ENCODE assay signal across 18 cellular contexts in the genomic region with DNA sequence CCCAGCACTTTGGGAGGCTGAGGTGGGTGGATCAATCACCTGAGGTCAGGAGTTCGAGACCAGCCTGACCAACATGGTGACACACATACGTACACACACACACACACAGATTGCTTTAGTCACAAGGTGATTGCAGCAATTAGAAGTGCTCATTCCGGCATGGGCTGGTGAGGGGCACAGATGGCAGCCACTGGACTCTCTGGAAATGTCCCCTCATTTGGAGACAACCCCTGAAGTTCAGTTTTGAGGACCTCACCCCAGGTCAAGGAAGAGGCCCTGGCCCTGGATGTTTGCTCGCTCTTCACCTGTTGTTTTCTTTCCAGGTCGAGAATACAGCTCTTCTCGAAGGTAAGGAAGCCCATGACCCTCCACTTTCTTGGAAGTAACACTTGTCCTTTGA. TPM values are rescaled to one million over a fixed set of nuclear protein-coding genes. Genes with fewer than 3 reads are reported as not detected.
A peak's percentile ranks its signal among the peaks of the same experiment; 100 is the strongest.
DNase-seq lines count a peak whose midpoint lies in the region; ATAC-seq, FAIRE-seq and TF ChIP-seq lines count a peak whose summit lies in the region.
"Had no signal": no experiment of that assay in that cellular context is flagged by ENCODE, and none has a peak within 500 bp of the region (broad histone marks: within the 10 kb centered on the region; RNA-seq: fewer than 3 reads in every experiment).

No MANE protein-coding gene starts in this region.

- H3K4me2 ChIP-seq in SU-DHL-6 (ENCODE audit: low read depth, low read length, poor library complexity, severe bottlenecking): no peak overlapping the region

- peaks cover 21% of the 10 kb centered on the region for H3K79me2 ChIP-seq in SU-DHL-6 (ENCODE audit: insufficient read depth, low read length)

- H3K36me3 Mint-ChIP-seq in MCF 10A (ENCODE audit: insufficient read depth, unreplicated experiment) (peaks cover 57% of the 10 kb centered on the region), memory B cell (peaks cover 21% of the 10 kb centered on the region)

- H3K9me2 ChIP-seq in SU-DHL-6 (replicated peaks; ENCODE audit: insufficient read depth, low read length): no peaks in the 10 kb centered on the region

- H3K4me1 ChIP-seq in breast epithelium (peaks cover 10 to 34% of the 10 kb centered on the region in 2 donors), Peyer's patch (peaks cover 0 to 8% (median under 1%) of the 10 kb centered on the region in 4 donors), pancreas (no peaks in the 10 kb centered on the region)
- H3K4me1 ChIP-seq: SJSA1 had no signal

- H3K27ac ChIP-seq in breast epithelium (peak overlapping the region; percentile 66 to 87), SU-DHL-6 (ENCODE audit: low read depth, low read length) (peak overlapping the region; percentile 16; the same call in 1 of the 2 replicates), Peyer's patch (no peak overlapping the region), pancreas (no peak overlapping the region)
- H3K27ac ChIP-seq: C4-2B, SJSA1 had no signal

- H3K27ac Mint-ChIP-seq in MCF 10A (ENCODE audit: low read depth, unreplicated experiment): no peak overlapping the region
- H3K27ac Mint-ChIP-seq in memory B cell: peak overlapping the region; percentile 37

- H3K9ac ChIP-seq in SU-DHL-6 (ENCODE audit: low read length): no peak overlapping the region

- peaks cover 19% of the 10 kb centered on the region for H3F3A ChIP-seq in SU-DHL-6 (ENCODE audit: insufficient read depth)

- TF ChIP-seq POLR2A in breast epithelium (IDR thresholded peaks at IDR 0.05): no peak
- TF ChIP-seq POLR2A in Peyer's patch (IDR thresholded peaks at IDR 0.05): no peak

- no peak overlapping the region for H3K4me3 ChIP-seq in breast epithelium
- H3K4me3 ChIP-seq in SU-DHL-6 (ENCODE audit: insufficient read depth, low read length, poor library complexity, severe bottlenecking): no peak overlapping the region
- no peak overlapping the region for H3K4me3 ChIP-seq in Peyer's patch
- H3K4me3 ChIP-seq in pancreas: no peak overlapping the region
- H3K4me3 ChIP-seq: SJSA1 had no signal

- H2AFZ ChIP-seq in SU-DHL-6 (ENCODE audit: low read depth, low read length, severe bottlenecking): no peak overlapping the region

- intact Hi-C loops in breast epithelium (cut with DNase I; ENCODE audit: low total_unique reads): no loop called here
- intact Hi-C loops in MCF 10A (cut with micrococcal nuclease): no loop called here
- intact Hi-C loops in pancreas (cut with DNase I): no loop called here

- H3K4me1 Mint-ChIP-seq in MCF 10A (ENCODE audit: insufficient read depth, unreplicated experiment): no peaks in the 10 kb centered on the region
- H3K4me1 Mint-ChIP-seq in memory B cell: peaks cover 16% of the 10 kb centered on the region

- FAIRE-seq in pancreas (lab: Jason Lieb, UNC): no peak
- FAIRE-seq: HepG2 had no signal

- H3K4me3 Mint-ChIP-seq in MCF 10A (ENCODE audit: unreplicated experiment): no peak overlapping the region
- no peak overlapping the region for H3K4me3 Mint-ChIP-seq in memory B cell

- CTCF ChIA-PET in MCF 10A (lab: Yijun Ruan, JAX): interaction anchor here (3.4 kb wide), 1 partner anchor 11 kb away, joined by 13 read pairs; no protein-coding TSS in a partner anchor

- H3K9me3 Mint-ChIP-seq in MCF 10A (ENCODE audit: unreplicated experiment) (no peaks in the 10 kb centered on the region), memory B cell (no peaks in the 10 kb centered on the region)

- no peaks in the 10 kb centered on the region for H3K27me3 Mint-ChIP-seq in MCF 10A (ENCODE audit: insufficient read depth, unreplicated experiment)
- H3K27me3 Mint-ChIP-seq in memory B cell: no peaks in the 10 kb centered on the region

- H3K36me3 ChIP-seq in breast epithelium (peaks cover 8% of the 10 kb centered on the region), SU-DHL-6 (ENCODE audit: low read length) (peaks cover 8% of the 10 kb centered on the region; the same call in 1 of the 2 replicates), Peyer's patch (peaks cover 0 to 71% (median 0%) of the 10 kb centered on the region in 3 donors), pancreas (peaks cover 0 to 46% (median 15%) of the 10 kb centered on the region in 3 donors)

- peaks cover 9% of the 10 kb centered on the region for H4K20me1 ChIP-seq in SU-DHL-6 (ENCODE audit: low read depth, low read length)

- no TSS peak for BruUV-seq in MCF 10A (replicated peaks; lab: Mats Ljungman, UMichigan)

- DNase-seq in breast epithelium (ENCODE audit: low spot score in 2 of 2) (no peak), MCF 10A (ENCODE audit: unreplicated experiment) (no peak), memory B cell (ENCODE audit: low spot score in 2 of 2) (no peak), SIG-M5 (lab: John Stamatoyannopoulos, UW) (no peak), Peyer's patch (no peak), pancreas (no peak)
- DNase-seq in stimulated activated CD4-positive, alpha-beta T cell treated with anti-CD3 and anti-CD28 coated beads, Interleukin-2, amount 100 ng/mL, for 48 hours: no peak
- DNase-seq: COR-L47, GOT3, Kasumi-1, NCI-H2081, NCI-H510A treated with DMSO at 0.1 percent for 48 hours, RPMI8226 had no signal

- POLR2A ChIA-PET in MCF 10A (lab: Yijun Ruan, JAX): no interaction called here

- no peaks in the 10 kb centered on the region for H3K9me3 ChIP-seq in breast epithelium
- no peaks in the 10 kb centered on the region for H3K9me3 ChIP-seq in SU-DHL-6 (ENCODE audit: insufficient read depth, low read length)
- H3K9me3 ChIP-seq in Peyer's patch: no peaks in the 10 kb centered on the region
- no peaks in the 10 kb centered on the region for H3K9me3 ChIP-seq in pancreas
- H3K9me3 ChIP-seq: SJSA1 had no signal

- TF ChIP-seq CTCF in breast epithelium (IDR thresholded peaks at IDR 0.05): no peak
- no peak for TF ChIP-seq CTCF in MCF 10A (IDR thresholded peaks at IDR 0.05; ENCODE audit: unreplicated experiment)
- TF ChIP-seq CTCF in SU-DHL-6 (IDR thresholded peaks at IDR 0.05; ENCODE audit: insufficient read depth, low read length, poor library complexity, severe bottlenecking): no peak
- no peak for TF ChIP-seq CTCF in Peyer's patch (IDR thresholded peaks at IDR 0.05)
- TF ChIP-seq CTCF in pancreas (IDR thresholded peaks at IDR 0.05): no peak

- ATAC-seq in memory B cell (ENCODE audit: low read depth): no peak
- no peak for ATAC-seq in pancreas
- ATAC-seq: HepG2 had no signal

- WGBS in pancreas, 2 donors: 90 to 91% methylated on average over 6 of the region's 6 CpGs

- H3K27me3 ChIP-seq in breast epithelium (no peaks in the 10 kb centered on the region), SU-DHL-6 (ENCODE audit: low read length) (no peaks in the 10 kb centered on the region), Peyer's patch (no peaks in the 10 kb centered on the region), pancreas (no peaks in the 10 kb centered on the region)
- H3K27me3 ChIP-seq: SJSA1 had no signal

RNA-seq across cellular contexts. Expression of gene ZNF296, which starts 6.1 kb away (rescaled TPM):
- total RNA-seq in breast epithelium (1 to 10 TPM in 2 of 3 donors, under 1 TPM in 1; 0.98 to 1.9 (median 1.3) TPM), MCF 10A (2022) (2.0 and 2.7 TPM in 2 replicates), Peyer's patch (1 to 10 TPM in 3 of 4 donors, not detected in 1; 2.1 to 5.5 (median 5.4) TPM), pancreas (under 1 TPM; 0.15 to 0.52 (median 0.32) TPM)
- 1 to 10 TPM; 2.0 to 2.1 TPM for polyA plus RNA-seq in pancreas
- total RNA-seq: A172, SJSA1 had no signal

RNA-seq across cellular contexts. Expression of gene GEMIN7, which starts 8.8 kb away (rescaled TPM):
- total RNA-seq in breast epithelium (10 to 100 TPM; 21.3 to 35.1 (median 22.1) TPM), MCF 10A (2022) (21.0 and 21.8 TPM in 2 replicates), Peyer's patch (10 to 100 TPM in 3 of 4 donors, not detected in 1; 28.7 to 34.2 (median 29.6) TPM), pancreas (10 to 100 TPM in 1 of 6 donors, 1 to 10 TPM in 5; 3.8 to 11.4 (median 7.7) TPM)
- 10 to 100 TPM; 16.6 to 26.2 TPM for polyA plus RNA-seq in pancreas

RNA-seq across cellular contexts. Expression of gene PPP1R37, which starts 22.8 kb away (rescaled TPM):
- total RNA-seq in breast epithelium: 10 to 100 TPM; 18.6 to 50.8 (median 33.8) TPM
- 22.0 and 22.5 TPM in 2 replicates for total RNA-seq in MCF 10A (2022)
- 10 to 100 TPM; 41.8 to 75.1 (median 54.2) TPM for total RNA-seq in Peyer's patch
- 10 to 100 TPM; 13.0 to 18.7 (median 15.1) TPM for total RNA-seq in pancreas
- polyA plus RNA-seq in pancreas: 10 to 100 TPM; 31.7 to 57.4 TPM

RNA-seq across cellular contexts. Expression of gene CLASRP, which starts 31.4 kb away (rescaled TPM):
- 10 to 100 TPM; 49.9 to 80.3 (median 57.0) TPM for total RNA-seq in breast epithelium
- total RNA-seq in MCF 10A (2022): 71.7 and 83.5 TPM in 2 replicates
- 100 to 1,000 TPM in 3 of 4 donors, 10 to 100 TPM in 1; 94.2 to 310 (median 147) TPM for total RNA-seq in Peyer's patch
- total RNA-seq in pancreas: 10 to 100 TPM; 34.8 to 55.0 (median 47.7) TPM
- polyA plus RNA-seq in pancreas: 100 to 1,000 TPM; 213 to 244 TPM

Comparison
In these comparisons a context has a peak if more than half of its experiments do, and no peak if none do; other contexts are left out.
1. H3K27ac ChIP-seq: peak in breast epithelium (2 of 2) and SU-DHL-6 (single experiment); none in Peyer's patch (0 of 4) and pancreas (0 of 4).